ENCODE assay signal across 20 cellular contexts in the genomic region with DNA sequence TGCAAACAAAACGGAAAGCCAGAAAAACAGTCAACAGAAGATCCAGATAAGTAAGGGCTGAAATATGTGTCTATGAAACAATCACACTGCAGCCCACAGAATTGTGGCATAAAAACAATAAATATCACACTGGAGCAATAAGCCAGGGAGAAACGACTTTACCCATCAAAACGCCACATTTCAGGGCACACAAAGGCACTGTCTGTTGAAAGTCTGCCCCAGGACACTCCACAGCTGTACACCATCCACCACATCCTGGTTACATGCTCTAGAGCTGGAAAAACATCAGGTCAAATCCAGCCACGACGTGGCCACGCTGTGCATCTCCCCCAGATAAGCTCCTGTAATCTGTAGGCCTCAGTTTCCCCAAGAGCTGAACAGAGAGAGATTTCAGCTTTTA.
A peak's percentile ranks its signal among the peaks of the same experiment; 100 is the strongest.
DNase-seq lines count a peak whose midpoint lies in the region; ATAC-seq and TF ChIP-seq lines count a peak whose summit lies in the region.
"Had no signal": no experiment of that assay in that cellular context is flagged by ENCODE, and none has a peak within 500 bp of the region (broad histone marks: within the 10 kb centered on the region; RNA-seq: fewer than 3 reads in every experiment).

No MANE protein-coding gene starts in this region.

- no peak for ATAC-seq in activated CD8-positive, alpha-beta memory T cell treated with anti-CD3 and anti-CD28 coated beads, Interleukin-2, amount 10 ng/mL, durations not matched to agents 7 days and 5 days
- ATAC-seq in left lung (no peak), upper lobe of right lung (no peak), HG03520 (IDR thresholded peaks at IDR 0.05; ENCODE audit: unreplicated experiment) (no peak)
- ATAC-seq: Right ventricle myocardium inferior had no signal

- H3K4me3 ChIP-seq in left lung: no peak overlapping the region
- no peak overlapping the region for H3K4me3 ChIP-seq in prostate gland
- no peak overlapping the region for H3K4me3 ChIP-seq in upper lobe of right lung
- H3K4me3 ChIP-seq: Peyer's patch had no signal

- WGBS in prostate gland: 65% methylated on average over 6 of the region's 6 CpGs

- H3K4me3 Mint-ChIP-seq in activated CD8-positive, alpha-beta memory T cell treated with anti-CD3 and anti-CD28 coated beads, Interleukin-2, amount 10 ng/mL, durations not matched to agents 7 days and 5 days: no peak overlapping the region
- H3K4me3 Mint-ChIP-seq: B cell had no signal

- H3K4me1 Mint-ChIP-seq in activated CD8-positive, alpha-beta memory T cell treated with anti-CD3 and anti-CD28 coated beads, Interleukin-2, amount 10 ng/mL, durations not matched to agents 7 days and 5 days: no peaks in the 10 kb centered on the region
- H3K4me1 Mint-ChIP-seq: B cell had no signal

- CTCF ChIA-PET in activated CD8-positive, alpha-beta memory T cell treated with anti-CD3 and anti-CD28 coated beads, Interleukin-2, amount 10 ng/mL, durations not matched to agents 7 days and 5 days (lab: Charles Lee): no interaction called here

- no peaks in the 10 kb centered on the region for H3K36me3 Mint-ChIP-seq in activated CD8-positive, alpha-beta memory T cell treated with anti-CD3 and anti-CD28 coated beads, Interleukin-2, amount 10 ng/mL, durations not matched to agents 7 days and 5 days

- no peak overlapping the region for H3K27ac Mint-ChIP-seq in activated CD8-positive, alpha-beta memory T cell treated with anti-CD3 and anti-CD28 coated beads, Interleukin-2, amount 10 ng/mL, durations not matched to agents 7 days and 5 days
- H3K27ac Mint-ChIP-seq: B cell had no signal

- intact Hi-C loops in left lung (cut with DNase I) (no loop called here), prostate gland (cut with DNase I) (no loop called here), upper lobe of right lung (cut with DNase I) (no loop called here)

- H3K9me3 Mint-ChIP-seq in activated CD8-positive, alpha-beta memory T cell treated with anti-CD3 and anti-CD28 coated beads, Interleukin-2, amount 10 ng/mL, durations not matched to agents 7 days and 5 days (ENCODE audit: low read depth): no peaks in the 10 kb centered on the region

- H3K27me3 ChIP-seq in left lung (no peaks in the 10 kb centered on the region), prostate gland (replicated peaks; ENCODE audit: insufficient read depth) (no peaks in the 10 kb centered on the region), upper lobe of right lung (no peaks in the 10 kb centered on the region)
- H3K27me3 ChIP-seq: Peyer's patch had no signal

- H3K27ac ChIP-seq in left lung (peak overlapping the region; percentile 39 to 61), prostate gland (peak overlapping the region; percentile 52), upper lobe of right lung (peak overlapping the region; percentile 47)
- H3K27ac ChIP-seq: 22Rv1, KMS-11, Peyer's patch had no signal

- TF ChIP-seq CTCF in left lung (IDR thresholded peaks at IDR 0.05) (no peak), prostate gland (IDR thresholded peaks at IDR 0.05) (no peak), upper lobe of right lung (IDR thresholded peaks at IDR 0.05) (no peak)

- H3K36me3 ChIP-seq in left lung (no peaks in the 10 kb centered on the region), prostate gland (no peaks in the 10 kb centered on the region), upper lobe of right lung (no peaks in the 10 kb centered on the region)
- H3K36me3 ChIP-seq: Peyer's patch had no signal

- H3K27me3 Mint-ChIP-seq in activated CD8-positive, alpha-beta memory T cell treated with anti-CD3 and anti-CD28 coated beads, Interleukin-2, amount 10 ng/mL, durations not matched to agents 7 days and 5 days: no peaks in the 10 kb centered on the region

- no peak for TF ChIP-seq POLR2A in prostate gland (IDR thresholded peaks at IDR 0.05)

- H3K4me1 ChIP-seq in left lung (peaks cover 0 to 6% of the 10 kb centered on the region in 2 donors), prostate gland (replicated peaks) (peaks cover 3% of the 10 kb centered on the region), upper lobe of right lung (peaks cover 16% of the 10 kb centered on the region)

- no peaks in the 10 kb centered on the region for H3K9me3 ChIP-seq in left lung
- no peaks in the 10 kb centered on the region for H3K9me3 ChIP-seq in prostate gland
- no peaks in the 10 kb centered on the region for H3K9me3 ChIP-seq in upper lobe of right lung
- H3K9me3 ChIP-seq: Peyer's patch had no signal

- DNase-seq in activated CD8-positive, alpha-beta memory T cell treated with anti-CD3 and anti-CD28 coated beads, Interleukin-2, amount 10 ng/mL, durations not matched to agents 7 days and 5 days: peak; percentile 23
- DNase-seq in activated CD8-positive, alpha-beta memory T cell treated with anti-CD3 and anti-CD28 coated beads, Interleukin-2, amount 50 U/mL, for 48 hours: no peak
- DNase-seq in left lung (no peak), prostate gland (ENCODE audit: low spot score) (no peak), upper lobe of right lung (no peak), GM19238 (ENCODE audit: insufficient read length, low spot score) (no peak), A172 (ENCODE audit: low spot score) (no peak)
- DNase-seq: GOT3; MV-4-11; NCI-H187; NCI-H2107; NCI-H510A; NCI-H748 treated with DMSO at 0.1 percent for 48 hours; NK-92 treated with Interleukin-12 subunit alpha and Interleukin-12 subunit beta, amount 100 ng/mL, for 24 hours; Peyer's patch had no signal
